ENCODE assay signal across 9 cellular contexts in the genomic region with DNA sequence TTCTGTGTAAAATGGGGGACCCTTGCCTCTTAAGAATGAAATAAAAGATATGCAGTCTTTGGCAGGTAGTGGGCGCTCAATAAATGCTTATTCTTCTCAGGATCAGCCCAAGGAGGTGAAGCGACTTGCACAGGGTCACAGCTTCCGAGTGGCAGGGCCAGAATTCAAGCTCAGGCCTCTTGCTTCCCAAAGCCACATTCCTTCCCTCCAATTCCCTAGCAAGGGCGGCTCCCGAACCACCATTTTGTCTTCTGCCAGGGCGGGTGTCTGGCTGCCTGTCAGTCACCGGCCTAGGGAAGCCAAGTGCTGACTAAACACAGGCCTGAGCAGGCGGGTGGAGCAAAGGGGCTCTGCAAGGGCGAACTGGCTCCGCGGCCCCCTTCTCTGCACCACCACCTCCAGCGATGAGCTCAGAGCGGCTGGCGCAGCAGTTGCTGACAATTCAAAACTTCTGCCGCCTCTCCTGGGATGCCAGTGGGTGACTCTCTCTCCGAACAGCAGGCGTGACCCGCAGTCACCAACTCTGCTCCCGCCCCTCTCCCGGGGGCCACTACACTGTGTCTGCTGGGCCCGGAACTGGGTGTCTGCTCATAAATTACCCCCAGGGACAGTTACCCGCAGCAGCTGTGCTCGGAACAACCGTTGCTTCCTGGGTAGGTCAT. TPM values are rescaled to one million over a fixed set of nuclear protein-coding genes. Genes with fewer than 3 reads are reported as not detected.
A peak's percentile ranks its signal among the peaks of the same experiment; 100 is the strongest.
DNase-seq lines count a peak whose midpoint lies in the region; ATAC-seq and TF ChIP-seq lines count a peak whose summit lies in the region.
"Had no signal": no experiment of that assay in that cellular context is flagged by ENCODE, and none has a peak within 500 bp of the region (broad histone marks: within the 10 kb centered on the region; RNA-seq: fewer than 3 reads in every experiment).

No MANE protein-coding gene starts in this region.

- H3F3A ChIP-seq in Loucy (ENCODE audit: low read depth), result peaks cover 20% of the 10 kb centered on the region; the same call in 1 of the 2 replicates

- no TSS peak for BruUV-seq in Caco-2 (replicated peaks; lab: Mats Ljungman, UMichigan)

- peak overlapping the region; percentile 87 for H3K4me2 ChIP-seq in Loucy (ENCODE audit: low read depth, low read length, poor library complexity, severe bottlenecking)

- TF ChIP-seq CTCF in GM12865 (IDR thresholded peaks at IDR 0.05; ENCODE audit: insufficient read depth, low read depth, low read length, missing control alignments), result peak; percentile 12
- peak; percentile 69 for TF ChIP-seq CTCF in Loucy (conservative IDR thresholded peaks at IDR 0.05; ENCODE audit: low read length)
- peak; percentile 59 for TF ChIP-seq CTCF in choroid plexus epithelial cell (conservative IDR thresholded peaks at IDR 0.05; ENCODE audit: low read depth, low read length)
- no peak for TF ChIP-seq CTCF in lower leg skin (IDR thresholded peaks at IDR 0.05)
- no peak for TF ChIP-seq CTCF in Caco-2 (IDR thresholded peaks at IDR 0.05; ENCODE audit: insufficient read depth in 1 of 2, low read depth in 1 of 2, low read length in 1 of 2, severe bottlenecking in 1 of 2, unreplicated experiment in 1 of 2)

- POLR2A ChIA-PET in Caco-2 (lab: Charles Lee), result no interaction called here

- no peaks in the 10 kb centered on the region for H3K9me3 Mint-ChIP-seq in Caco-2 (ENCODE audit: unreplicated experiment)

- H3K9ac ChIP-seq in Loucy (ENCODE audit: low read depth, low read length, poor library complexity, severe bottlenecking), result peak overlapping the region; percentile 91

- peaks cover 28% of the 10 kb centered on the region for H3K36me3 Mint-ChIP-seq in Caco-2 (ENCODE audit: insufficient read depth, unreplicated experiment)

- peak overlapping the region; percentile 32 for H3K27ac ChIP-seq in substantia nigra (ENCODE audit: low read depth, low read length, poor library complexity, severe bottlenecking)

- H2AFZ ChIP-seq in Loucy (ENCODE audit: low read length), result no peak overlapping the region

- DNase-seq in GM12865 (ENCODE audit: low read depth) (no peak), choroid plexus epithelial cell (ENCODE audit: low read depth) (peak; percentile 55), lower leg skin (ENCODE audit: low spot score in 2 of 2) (peak; percentile 82 to 96), substantia nigra (lab: John Stamatoyannopoulos, UW) (peak in 27 of 49 donors; percentile 15 to 74 (median 32)), Caco-2 (no peak), DMS114 treated with DMSO at 0.1 percent for 48 hours (lab: John Stamatoyannopoulos, UW; ENCODE audit: unreplicated experiment) (no peak)

- H3K9me3 ChIP-seq in Loucy (ENCODE audit: insufficient read depth, low read depth, low read length), result no peaks in the 10 kb centered on the region
- H3K9me3 ChIP-seq in Caco-2, result no peaks in the 10 kb centered on the region

- H3K4me1 Mint-ChIP-seq in Caco-2 (ENCODE audit: low read depth, unreplicated experiment), result peaks cover 6% of the 10 kb centered on the region

- 17 to 18% methylated on average over 22 to 24 of the region's 24 CpGs for WGBS in lower leg skin, 2 donors

- H3K27ac Mint-ChIP-seq in Caco-2 (ENCODE audit: unreplicated experiment), result no peak overlapping the region

- H3K27me3 ChIP-seq in Loucy (ENCODE audit: insufficient read depth, low read length, poor library complexity, severe bottlenecking) (no peaks in the 10 kb centered on the region), Caco-2 (replicated peaks; ENCODE audit: control insufficient read depth, insufficient read depth, low read length) (no peaks in the 10 kb centered on the region)

- H3K9me2 ChIP-seq in Loucy (replicated peaks; ENCODE audit: low read depth, low read length), result no peaks in the 10 kb centered on the region

- intact Hi-C loops in lower leg skin (cut with DNase I; ENCODE audit: low total_unique reads) (loop anchor here (10.0 kb wide), 1 partner anchor 262 kb away; no protein-coding TSS in a partner anchor), Caco-2 (cut with micrococcal nuclease; ENCODE audit: unreplicated experiment) (no loop called here)

- H3K27me3 Mint-ChIP-seq in Caco-2 (ENCODE audit: insufficient read depth, unreplicated experiment), result no peaks in the 10 kb centered on the region

- H3K4me1 ChIP-seq in Loucy (ENCODE audit: insufficient read depth, low read length, poor library complexity, severe bottlenecking) (peaks cover 48% of the 10 kb centered on the region), Caco-2 (peaks cover 8% of the 10 kb centered on the region; the same call in 1 of the 2 replicates)

- H3K4me3 Mint-ChIP-seq in Caco-2 (ENCODE audit: unreplicated experiment), result no peak overlapping the region

- CTCF ChIA-PET in Caco-2 (lab: Charles Lee), result interaction anchor here (0.6 to 1.3 kb wide), 4 partner anchors 13 to 592 kb away, joined by 3 to 4 read pairs (median 3); a partner anchor contains a TSS

- H4K20me1 ChIP-seq in Loucy (ENCODE audit: insufficient read depth, low read length, poor library complexity, severe bottlenecking), result no peaks in the 10 kb centered on the region

- no peak for TF ChIP-seq POLR2A in lower leg skin (IDR thresholded peaks at IDR 0.05)

- ATAC-seq in GM19023 (IDR thresholded peaks at IDR 0.05; ENCODE audit: unreplicated experiment), result no peak

- H3K79me2 ChIP-seq in Loucy (ENCODE audit: insufficient read depth, low read length), result no peaks in the 10 kb centered on the region; the same call in 1 of the 2 replicates

- H3K36me3 ChIP-seq in Loucy (ENCODE audit: insufficient read depth, low read length) (peaks cover 15% of the 10 kb centered on the region; the same call in 1 of the 2 replicates), Caco-2 (ENCODE audit: control insufficient read depth, insufficient read depth, low read length) (no peaks in the 10 kb centered on the region)

- H3K4me3 ChIP-seq in GM12865 (ENCODE audit: low read depth, low read length) (no peak overlapping the region), Loucy (ENCODE audit: low read length, poor library complexity, severe bottlenecking) (peak overlapping the region; percentile 71), choroid plexus epithelial cell (ENCODE audit: low read depth, low read length) (no peak overlapping the region), lower leg skin (ENCODE audit: low read depth, poor library complexity, severe bottlenecking) (no peak overlapping the region), Caco-2 (ENCODE audit: low read depth, low read length) (no peak overlapping the region)

RNA-seq across cellular contexts. Expression of a gene that starts 10.8 kb away (rescaled TPM):
- total RNA-seq in lower leg skin (1 to 10 TPM in 2 of 4 donors, under 1 TPM in 2; 0.22 to 1.3 (median 0.68) TPM), Caco-2 (2022) (0.91 and 1.2 TPM in 2 replicates)

RNA-seq across cellular contexts. Expression of a gene that starts 20.1 kb away (rescaled TPM):
- total RNA-seq in lower leg skin (10 to 100 TPM in 2 of 4 donors, 1 to 10 TPM in 2; 4.3 to 12.0 (median 10.0) TPM), Caco-2 (2022) (0.21 TPM in 1 of 2 replicates, not detected in the other)
- total RNA-seq: T-helper 1 cell treated with Interleukin-12 subunit alpha and Interleukin-12 subunit beta and Interleukin-4 antibody, amounts not matched to agents 30 ng/mL and 1 ng/mL, for 36 hours had no signal

RNA-seq across cellular contexts. Expression of a gene that starts 28.6 kb away (rescaled TPM):
- total RNA-seq in lower leg skin (1 to 10 TPM in 3 of 4 donors, not detected in 1; 1.0 to 6.5 (median 1.7) TPM), Caco-2 (2022) (not detected in 2 replicates)
- total RNA-seq: T-helper 1 cell treated with Interleukin-12 subunit alpha and Interleukin-12 subunit beta and Interleukin-4 antibody, amounts not matched to agents 30 ng/mL and 1 ng/mL, for 36 hours had no signal

RNA-seq across cellular contexts. Expression of a gene that starts 36.4 kb away (rescaled TPM):
- total RNA-seq in lower leg skin, result 100 to 1,000 TPM in 2 of 4 donors, 10 to 100 TPM in 2; 85.0 to 140 (median 100) TPM
- total RNA-seq in Caco-2 (2022), result 8.8 and 11.7 TPM in 2 replicates

Comparison
In these comparisons a context has a peak if more than half of its experiments do, and no peak if none do; other contexts are left out.
1. DNase-seq: peak in choroid plexus epithelial cell (single experiment), lower leg skin (2 of 2) and substantia nigra (27 of 49); none in GM12865 (single experiment), Caco-2 (0 of 2) and DMS114 treated with DMSO at 0.1 percent for 48 hours (single experiment).
2. CTCF ChIP-seq: peak in GM12865 (single experiment), Loucy (single experiment) and choroid plexus epithelial cell (single experiment); none in lower leg skin (0 of 3) and Caco-2 (0 of 2).